In genomic region chr17:39225308-39225973, GRCh38 we compare ENCODE assay signal across 9 cellular contexts. TPM values are rescaled to one million over a fixed set of nuclear protein-coding genes. Genes with fewer than 3 reads are reported as not detected.
DNase-seq lines count a peak whose midpoint lies in the region; ATAC-seq and TF ChIP-seq lines count a peak whose summit lies in the region.
"Had no signal": no experiment of that assay in that cellular context is flagged by ENCODE, and none has a peak within 500 bp of the region (broad histone marks: within the 10 kb centered on the region; RNA-seq: fewer than 3 reads in every experiment).

Gene STAC2, minus strand, starts transcription at chr17:39225945. Its CDS starts 443 bp downstream, at chr17:39225502.

- DNase-seq in CD14-positive monocyte (ENCODE audit: low spot score) (no peak), SK-N-MC (ENCODE audit: low read depth, low spot score) (no peak), osteocyte (ENCODE audit: extremely low spot score, unreplicated experiment) (no peak), NK-92 (lab: John Stamatoyannopoulos, UW; ENCODE audit: unreplicated experiment) (no peak), NCI-H446 (lab: John Stamatoyannopoulos, UW) (no peak), COLO829 (ENCODE audit: low spot score) (no peak)

- no peak for ATAC-seq in GM18907 (IDR thresholded peaks at IDR 0.05; ENCODE audit: unreplicated experiment)

- H3K9me3 Mint-ChIP-seq in CD14-positive monocyte (peaks cover 0 to 23% (median 7%) of the 10 kb centered on the region in 7 donors), osteocyte (ENCODE audit: unreplicated experiment) (no peaks in the 10 kb centered on the region)

- TF ChIP-seq CTCF in CD14-positive monocyte (IDR thresholded peaks at IDR 0.05) (no peak), osteocyte (IDR thresholded peaks at IDR 0.05) (no peak)

- H3K4me3 ChIP-seq in SK-N-MC: peak within 1 kb of the TSS; percentile 75
- H3K4me3 ChIP-seq in esophagus (ENCODE audit: low read depth in 1 of 2, low read length in 2 of 2): peak within 1 kb of the TSS; percentile 25

- peak within 1 kb of the TSS; percentile 64 to 91 for H3K4me3 Mint-ChIP-seq in CD14-positive monocyte
- H3K4me3 Mint-ChIP-seq in osteocyte (ENCODE audit: unreplicated experiment): peak within 1 kb of the TSS; percentile 76

- intact Hi-C loops in CD14-positive monocyte (cut with micrococcal nuclease): no loop called here

- WGBS in esophagus, 2 donors: 3% methylated on average over 36 to 72 of the region's 72 CpGs

- H3K36me3 Mint-ChIP-seq in CD14-positive monocyte (peaks cover 3% of the 10 kb centered on the region in 2 donors), osteocyte (ENCODE audit: unreplicated experiment) (no peaks in the 10 kb centered on the region)

- H3K27ac ChIP-seq in SK-N-MC: no peak within 1 kb of the TSS
- H3K27ac ChIP-seq in esophagus (ENCODE audit: low read depth in 2 of 2, low read length in 1 of 2): no peak within 1 kb of the TSS

- no peak within 1 kb of the TSS for H3K9ac ChIP-seq in SK-N-MC (ENCODE audit: insufficient read length)

- H3K27me3 Mint-ChIP-seq in CD14-positive monocyte (ENCODE audit: low read depth in 3 of 3) (peaks cover 57 to 72% (median 60%) of the 10 kb centered on the region in 3 donors), osteocyte (ENCODE audit: unreplicated experiment) (peaks cover 10% of the 10 kb centered on the region)

- H3K27ac Mint-ChIP-seq in CD14-positive monocyte (no peak within 1 kb of the TSS), osteocyte (ENCODE audit: unreplicated experiment) (no peak within 1 kb of the TSS)

- H3K27me3 ChIP-seq in esophagus (ENCODE audit: control insufficient read depth in 1 of 2, insufficient read depth in 2 of 2, low read length in 2 of 2): peaks cover 0 to 11% of the 10 kb centered on the region in 2 donors

- H3K9me3 ChIP-seq in SK-N-MC (ENCODE audit: low read depth, low read length) (no peaks in the 10 kb centered on the region), esophagus (ENCODE audit: control insufficient read depth in 2 of 2, insufficient read depth in 1 of 2, low read depth in 1 of 2, low read length in 1 of 2) (no peaks in the 10 kb centered on the region)

- peaks cover 6% of the 10 kb centered on the region in 2 donors for H3K4me1 ChIP-seq in esophagus (ENCODE audit: control insufficient read depth in 2 of 2, insufficient read depth in 2 of 2, low read length in 1 of 2)

- peaks cover 10% of the 10 kb centered on the region for H3K4me1 Mint-ChIP-seq in CD14-positive monocyte
- peaks cover 28% of the 10 kb centered on the region for H3K4me1 Mint-ChIP-seq in osteocyte (ENCODE audit: unreplicated experiment)

- H3K36me3 ChIP-seq in SK-N-MC (ENCODE audit: insufficient read depth, low read length): no peaks in the 10 kb centered on the region
- no peaks in the 10 kb centered on the region for H3K36me3 ChIP-seq in esophagus (ENCODE audit: control insufficient read depth in 2 of 2, insufficient read depth in 2 of 2, low read length in 1 of 2)

RNA-seq across cellular contexts. Expression of gene STAC2, which starts in this region (rescaled TPM):
- polyA plus RNA-seq in CD14-positive monocyte (not detected), esophagus (under 1 TPM; 0.06 to 0.07 TPM)
- total RNA-seq in osteocyte: 0.62 and 0.81 TPM in 2 replicates
- total RNA-seq: glomerular endothelial cell had no signal
